In genomic region chr1:62139410-62139809, GRCh38 we compare ENCODE assay signal across 30 cellular contexts. TPM values are rescaled to one million over a fixed set of nuclear protein-coding genes. Genes with fewer than 3 reads are reported as not detected.
"Had no signal": no experiment of that assay in that cellular context is flagged by ENCODE, and none has a peak within 500 bp of the region (broad histone marks: within the 10 kb centered on the region; RNA-seq: fewer than 3 reads in every experiment).

No MANE protein-coding gene starts in this region.

- H3K27me3 ChIP-seq: neutrophil, pancreas, right lobe of liver, sigmoid colon, suprapubic skin, testis, tibial artery, transverse colon, upper lobe of right lung, uterus had no signal

- H3K9me3 Mint-ChIP-seq: naive thymus-derived CD4-positive, alpha-beta T cell; natural killer cell; nephron; stimulated activated memory B cell treated with anti-CD40 and anti-IgM and Interleukin-4, amounts not matched to agents 10 μg/mL and 1 μg/mL and 100 μg/mL, for 72 hours; stimulated activated naive CD8-positive, alpha-beta T cell treated with anti-CD3 and anti-CD28 coated beads, Interleukin-15, amount 100 ng/mL, for 72 hours; type B pancreatic cell had no signal

- H3K4me3 ChIP-seq: pancreas, prostate gland, right lobe of liver, sigmoid colon, suprapubic skin, testis, tibial artery, transverse colon, upper lobe of right lung, uterus had no signal

- H3K4me1 ChIP-seq: pancreas, prostate gland, right lobe of liver, sigmoid colon, suprapubic skin, testis, tibial artery, transverse colon, upper lobe of right lung, uterus had no signal

- H3K27ac Mint-ChIP-seq: natural killer cell; nephron; stimulated activated memory B cell treated with anti-CD40 and anti-IgM and Interleukin-4, amounts not matched to agents 10 μg/mL and 1 μg/mL and 100 μg/mL, for 72 hours; type B pancreatic cell had no signal

- H3K27me3 Mint-ChIP-seq: naive thymus-derived CD4-positive, alpha-beta T cell; stimulated activated memory B cell treated with anti-CD40 and anti-IgM and Interleukin-4, amounts not matched to agents 10 μg/mL and 1 μg/mL and 100 μg/mL, for 72 hours; stimulated activated naive CD8-positive, alpha-beta T cell treated with anti-CD3 and anti-CD28 coated beads, Interleukin-15, amount 100 ng/mL, for 72 hours; type B pancreatic cell had no signal

- ATAC-seq: naive thymus-derived CD4-positive, alpha-beta T cell; natural killer cell; pancreas; right cardiac atrium; right lobe of liver; stimulated activated memory B cell treated with anti-CD40 and anti-IgM and Interleukin-4, amounts not matched to agents 10 μg/mL and 1 μg/mL and 100 μg/mL, for 72 hours; stimulated activated naive CD8-positive, alpha-beta T cell treated with anti-CD3 and anti-CD28 coated beads, Interleukin-15, amount 100 ng/mL, for 72 hours; stimulated activated naive CD8-positive, alpha-beta T cell treated with anti-CD3 and anti-CD28 coated beads, Interleukin-15, Interleukin-2, amounts not matched to agents 100 U/mL and 50 U/mL, for 24 hours; upper lobe of right lung had no signal

- H3K36me3 Mint-ChIP-seq: natural killer cell had no signal

- H3K27ac ChIP-seq: neutrophil, pancreas, prostate gland, right lobe of liver, sigmoid colon, suprapubic skin, testis, tibial artery, transverse colon, upper lobe of right lung, uterus had no signal

- H3K9me3 ChIP-seq: neutrophil, pancreas, prostate gland, right lobe of liver, sigmoid colon, suprapubic skin, testis, tibial artery, transverse colon, upper lobe of right lung, uterus had no signal

- H3K4me1 Mint-ChIP-seq: natural killer cell; stimulated activated memory B cell treated with anti-CD40 and anti-IgM and Interleukin-4, amounts not matched to agents 10 μg/mL and 1 μg/mL and 100 μg/mL, for 72 hours; stimulated activated naive CD8-positive, alpha-beta T cell treated with anti-CD3 and anti-CD28 coated beads, Interleukin-15, amount 100 ng/mL, for 72 hours had no signal

- H3K36me3 ChIP-seq: neutrophil, pancreas, prostate gland, right lobe of liver, sigmoid colon, transverse colon, upper lobe of right lung, uterus had no signal

- H3K4me3 Mint-ChIP-seq: naive thymus-derived CD4-positive, alpha-beta T cell; natural killer cell; nephron; stimulated activated memory B cell treated with anti-CD40 and anti-IgM and Interleukin-4, amounts not matched to agents 10 μg/mL and 1 μg/mL and 100 μg/mL, for 72 hours; stimulated activated naive CD8-positive, alpha-beta T cell treated with anti-CD3 and anti-CD28 coated beads, Interleukin-15, amount 100 ng/mL, for 72 hours; type B pancreatic cell had no signal

- DNase-seq: naive thymus-derived CD4-positive, alpha-beta T cell; natural killer cell; nucleus accumbens; pancreas; right cardiac atrium; right lobe of liver; sigmoid colon; small intestine; stimulated activated CD4-positive, alpha-beta T cell treated with anti-CD3 and anti-CD28 coated beads, Interleukin-15, amount 100 ng/mL, for 24 hours; stimulated activated CD4-positive, alpha-beta T cell treated with anti-CD3 and anti-CD28 coated beads, Interleukin-2, amount 100 ng/mL, for 24 hours; stimulated activated CD4-positive, alpha-beta T cell treated with anti-CD3 and anti-CD28 coated beads, Interleukin-2, amount 100 ng/mL, for 48 hours; stimulated activated CD4-positive, alpha-beta T cell treated with anti-CD3 and anti-CD28 coated beads, Interleukin-4, amount 100 ng/mL, for 4 hours; stimulated activated CD8-positive, alpha-beta memory T cell treated with anti-CD3 and anti-CD28 coated beads, Interleukin-4, amount 100 ng/mL, for 48 hours; stimulated activated naive CD4-positive, alpha-beta T cell; stimulated activated naive CD8-positive, alpha-beta T cell treated with anti-CD3 and anti-CD28 coated beads, Interleukin-15, amount 100 ng/mL, for 72 hours; stimulated activated naive CD8-positive, alpha-beta T cell treated with anti-CD3 and anti-CD28 coated beads, Interleukin-15, Interleukin-2, amounts not matched to agents 100 U/mL and 50 U/mL, for 24 hours; substantia nigra; testis; tibial artery; transverse colon; upper lobe of right lung; uterus had no signal

RNA-seq across cellular contexts. Expression of gene L1TD1, which starts 55.2 kb away (rescaled TPM):
- total RNA-seq: osteocyte, skeletal muscle tissue had no signal
